ENCODE assay signal across 17 cellular contexts in the genomic region with DNA sequence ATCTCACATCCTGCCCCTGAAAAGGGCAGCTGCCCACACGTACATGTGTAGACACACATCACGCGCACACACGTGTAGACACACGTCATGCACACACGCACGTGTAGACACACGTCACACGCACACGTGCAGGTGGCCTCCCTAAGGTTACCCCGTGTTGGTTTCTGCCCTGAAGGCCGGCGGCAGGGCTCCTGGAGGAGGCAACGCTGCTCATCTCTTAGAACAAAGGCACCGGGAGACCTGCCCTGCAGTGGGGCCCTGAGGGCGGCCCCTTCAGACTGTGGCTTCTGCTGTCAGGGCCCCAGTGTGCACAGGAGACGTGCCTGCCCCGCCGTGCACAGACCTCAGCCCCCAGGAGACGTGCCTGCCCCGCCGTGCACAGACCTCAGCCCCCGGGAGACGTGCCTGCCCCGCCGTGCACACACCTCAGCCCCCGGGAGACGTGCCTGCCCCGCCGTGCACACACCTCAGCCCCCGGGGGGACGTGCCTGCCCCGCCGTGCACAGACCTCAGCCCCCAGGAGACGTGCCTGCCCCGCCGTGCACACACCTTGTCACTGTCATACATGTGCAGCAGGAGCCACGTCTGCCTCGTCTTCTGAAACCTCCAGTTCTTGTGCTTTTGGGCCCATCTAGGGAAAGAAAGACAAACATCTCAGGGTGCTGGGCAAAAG. TPM values are rescaled to one million over a fixed set of nuclear protein-coding genes. Genes with fewer than 3 reads are reported as not detected.
DNase-seq lines count a peak whose midpoint lies in the region; FAIRE-seq and TF ChIP-seq lines count a peak whose summit lies in the region.
"Had no signal": no experiment of that assay in that cellular context is flagged by ENCODE, and none has a peak within 500 bp of the region (broad histone marks: within the 10 kb centered on the region; RNA-seq: fewer than 3 reads in every experiment).

No MANE protein-coding gene starts in this region.

- TF ChIP-seq POLR2A in GM12892 (IDR thresholded peaks at IDR 0.05; ENCODE audit: low read depth, low read length) = no peak

- no peaks in the 10 kb centered on the region for H3K9me2 ChIP-seq in SU-DHL-6 (replicated peaks; ENCODE audit: insufficient read depth, low read length)

- H3K36me3 Mint-ChIP-seq in activated naive CD4-positive, alpha-beta T cell treated with anti-CD3 and anti-CD28 coated beads, Interleukin-2, amount 10 ng/mL, durations not matched to agents 7 days and 5 days = no peaks in the 10 kb centered on the region

- no peaks in the 10 kb centered on the region for H3K9me3 Mint-ChIP-seq in activated naive CD4-positive, alpha-beta T cell treated with anti-CD3 and anti-CD28 coated beads, Interleukin-2, amount 10 ng/mL, durations not matched to agents 7 days and 5 days
- H3K9me3 Mint-ChIP-seq: activated T-helper 2 cell treated with anti-CD3 and anti-CD28 coated beads, Interferon-gamma antibody, Interleukin-2, Interleukin-4, amounts not matched to agents 10 μg/mL and 5 μg/mL and 100 μg/mL, durations not matched to agents 14 hours and 24 hours and 36 hours; CD14-positive monocyte had no signal

- H3K4me3 Mint-ChIP-seq in activated naive CD4-positive, alpha-beta T cell treated with anti-CD3 and anti-CD28 coated beads, Interleukin-2, amount 10 ng/mL, durations not matched to agents 7 days and 5 days = no peak overlapping the region
- H3K4me3 Mint-ChIP-seq: CD14-positive monocyte had no signal

- CTCF ChIA-PET in HEK293 (lab: Yijun Ruan, JAX) = no interaction called here
- CTCF ChIA-PET in activated naive CD4-positive, alpha-beta T cell treated with anti-CD3 and anti-CD28 coated beads, Interleukin-2, amount 10 ng/mL, durations not matched to agents 7 days and 5 days (lab: Charles Lee) = no interaction called here

- H3K27me3 ChIP-seq in SU-DHL-6 (ENCODE audit: low read length) (no peaks in the 10 kb centered on the region), trophoblast cell (ENCODE audit: insufficient read depth, low read length) (no peaks in the 10 kb centered on the region)
- H3K27me3 ChIP-seq: ovary, sigmoid colon, testis had no signal

- H3K9me3 ChIP-seq in HEK293 (ENCODE audit: control insufficient read depth, insufficient read depth, low read depth, low read length) = no peaks in the 10 kb centered on the region
- no peaks in the 10 kb centered on the region for H3K9me3 ChIP-seq in SU-DHL-6 (ENCODE audit: insufficient read depth, low read length)
- peaks cover 2% of the 10 kb centered on the region for H3K9me3 ChIP-seq in trophoblast cell (ENCODE audit: insufficient read depth, low read depth, low read length)
- H3K9me3 ChIP-seq: HAP-1, ovary, sigmoid colon, testis had no signal

- H4K8ac ChIP-seq in trophoblast cell (ENCODE audit: low read depth, low read length) = no peak overlapping the region

- peak overlapping the region; percentile 46 for H3K4me2 ChIP-seq in SU-DHL-6 (ENCODE audit: low read depth, low read length, poor library complexity, severe bottlenecking)
- H3K4me2 ChIP-seq in trophoblast cell (ENCODE audit: low read length) = no peak overlapping the region

- peak; percentile 83 for FAIRE-seq in GM12892 (lab: Jason Lieb, UNC)

- H3K18ac ChIP-seq in trophoblast cell (ENCODE audit: low read length) = no peak overlapping the region

- no peak overlapping the region for H3K23ac ChIP-seq in trophoblast cell (ENCODE audit: low read length)

- H3K4me1 Mint-ChIP-seq in activated naive CD4-positive, alpha-beta T cell treated with anti-CD3 and anti-CD28 coated beads, Interleukin-2, amount 10 ng/mL, durations not matched to agents 7 days and 5 days = no peaks in the 10 kb centered on the region

- H3K4me1 ChIP-seq in HEK293 (ENCODE audit: control insufficient read depth, insufficient read depth, low read length) (no peaks in the 10 kb centered on the region), trophoblast cell (ENCODE audit: control insufficient read depth in 1 of 2, insufficient read depth in 2 of 2, low read length in 2 of 2) (peaks cover 4 to 8% of the 10 kb centered on the region in 2 experiments)
- H3K4me1 ChIP-seq: HAP-1, sigmoid colon, testis had no signal

- DNase-seq in GM12892 (ENCODE audit: insufficient read length) = no peak
- peak; percentile 58 to 84 for DNase-seq in trophoblast cell
- DNase-seq in islet precursor cell = no peak
- no peak for DNase-seq in caudate nucleus (lab: John Stamatoyannopoulos, UW)
- no peak for DNase-seq in activated naive CD4-positive, alpha-beta T cell treated with anti-CD3 and anti-CD28 coated beads, Interleukin-2, amount 10 ng/mL, durations not matched to agents 7 days and 5 days
- DNase-seq: activated CD8-positive, alpha-beta memory T cell treated with anti-CD3 and anti-CD28 coated beads for 24 hours; cerebellar nuclear complex; KBM-7; NCI-H1092 treated with DMSO at 0.1 percent for 48 hours; sigmoid colon; testis had no signal

- H3K14ac ChIP-seq in trophoblast cell (ENCODE audit: low read length) = no peak overlapping the region

- H3K27ac Mint-ChIP-seq in activated naive CD4-positive, alpha-beta T cell treated with anti-CD3 and anti-CD28 coated beads, Interleukin-2, amount 10 ng/mL, durations not matched to agents 7 days and 5 days = no peak overlapping the region
- H3K27ac Mint-ChIP-seq: activated T-helper 2 cell treated with anti-CD3 and anti-CD28 coated beads, Interferon-gamma antibody, Interleukin-2, Interleukin-4, amounts not matched to agents 10 μg/mL and 5 μg/mL and 100 μg/mL, durations not matched to agents 14 hours and 24 hours and 36 hours had no signal

- peaks cover 0 to 11% of the 10 kb centered on the region in 2 experiments; a peak in 1 of 3 replicates for H3K36me3 ChIP-seq in HEK293 (ENCODE audit: control insufficient read depth in 2 of 2, insufficient read depth in 1 of 2, low read length in 2 of 2)
- no peaks in the 10 kb centered on the region for H3K36me3 ChIP-seq in SU-DHL-6 (ENCODE audit: low read length)
- H3K36me3 ChIP-seq in trophoblast cell (ENCODE audit: control insufficient read depth in 1 of 2, insufficient read depth in 2 of 2, low read length in 2 of 2) = peaks cover 4 to 12% of the 10 kb centered on the region in 2 experiments
- H3K36me3 ChIP-seq: HAP-1, ovary had no signal

- H2AFZ ChIP-seq in SU-DHL-6 (ENCODE audit: low read depth, low read length, severe bottlenecking) (no peak overlapping the region), trophoblast cell (ENCODE audit: insufficient read depth, low read length, poor library complexity) (no peak overlapping the region)

- H2BK5ac ChIP-seq in trophoblast cell (ENCODE audit: low read depth, low read length, poor library complexity) = no peak overlapping the region

- H3K27ac ChIP-seq in HEK293 (ENCODE audit: extremely low read depth, low read depth, low read length) = no peak overlapping the region
- H3K27ac ChIP-seq in SU-DHL-6 (ENCODE audit: low read depth, low read length) = peak overlapping the region; percentile 91
- no peak overlapping the region for H3K27ac ChIP-seq in trophoblast cell (ENCODE audit: low read depth, low read length)
- H3K27ac ChIP-seq in caudate nucleus (ENCODE audit: low read depth, low read length) = no peak overlapping the region
- H3K27ac ChIP-seq: ovary, sigmoid colon, testis had no signal

- peak overlapping the region; percentile 25 for H4K91ac ChIP-seq in trophoblast cell (ENCODE audit: low read depth, low read length)

- H3K9ac ChIP-seq in SU-DHL-6 (ENCODE audit: low read length) = peak overlapping the region; percentile 41; the same call in 1 of the 2 replicates
- no peak overlapping the region for H3K9ac ChIP-seq in trophoblast cell (ENCODE audit: low read length)

- H4K20me1 ChIP-seq in SU-DHL-6 (ENCODE audit: low read depth, low read length) = no peaks in the 10 kb centered on the region

- H3K79me2 ChIP-seq in SU-DHL-6 (ENCODE audit: insufficient read depth, low read length) (no peaks in the 10 kb centered on the region), trophoblast cell (ENCODE audit: control insufficient read depth, insufficient read depth, low read length, poor library complexity) (no peaks in the 10 kb centered on the region)

- no peak overlapping the region for H4K12ac ChIP-seq in trophoblast cell (ENCODE audit: low read depth, low read length)

- no peak overlapping the region for H2AK5ac ChIP-seq in trophoblast cell (ENCODE audit: low read length)

- no peak overlapping the region for H3K4ac ChIP-seq in trophoblast cell (ENCODE audit: low read depth, low read length)

- no peak overlapping the region for H3K4me3 ChIP-seq in HEK293 (ENCODE audit: low read depth, low read length)
- no peak overlapping the region for H3K4me3 ChIP-seq in SU-DHL-6 (ENCODE audit: insufficient read depth, low read length, poor library complexity, severe bottlenecking)
- no peak overlapping the region for H3K4me3 ChIP-seq in trophoblast cell (ENCODE audit: low read depth, low read length)
- H3K4me3 ChIP-seq: HAP-1, ovary, sigmoid colon, testis had no signal

- no CpG with 5 or more reads among the region's 39 CpGs for WGBS in trophoblast cell (ENCODE audit: extremely low coverage, insufficient coverage, insufficient read length)

- H2BK12ac ChIP-seq in trophoblast cell (ENCODE audit: low read length) = no peak overlapping the region

- H3F3A ChIP-seq in SU-DHL-6 (ENCODE audit: insufficient read depth) = peaks cover 26% of the 10 kb centered on the region

- no peaks in the 10 kb centered on the region for H3K27me3 Mint-ChIP-seq in activated naive CD4-positive, alpha-beta T cell treated with anti-CD3 and anti-CD28 coated beads, Interleukin-2, amount 10 ng/mL, durations not matched to agents 7 days and 5 days

- no peaks in the 10 kb centered on the region for H3K79me1 ChIP-seq in trophoblast cell (ENCODE audit: low read length)

- TF ChIP-seq CTCF in HEK293 (tag by site-specific recombination; IDR thresholded peaks at IDR 0.05) (no peak), SU-DHL-6 (IDR thresholded peaks at IDR 0.05; ENCODE audit: insufficient read depth, low read length, poor library complexity, severe bottlenecking) (no peak)

- POLR2A ChIA-PET in HEK293 (lab: Yijun Ruan, JAX) = no interaction called here

- no peak overlapping the region for H2BK120ac ChIP-seq in trophoblast cell (ENCODE audit: insufficient read depth, low read length, poor library complexity)

TF ChIP-seq in HEK293, 187 proteins besides CTCF, POLR2A, EP300 and RAD21 (continues in another document):
- TF ChIP-seq ZFP37 (tag by site-specific recombination; IDR thresholded peaks at IDR 0.05) = no peak
- no peak for TF ChIP-seq ZNF169 (tag by site-specific recombination; IDR thresholded peaks at IDR 0.05)

RNA-seq across cellular contexts. Expression of a gene that starts 17.1 kb away (rescaled TPM):
- polyA plus RNA-seq in GM12892 (2012; ENCODE audit: missing spikeins) = not detected
- polyA plus RNA-seq in trophoblast cell (2013) = 0.01 TPM in 1 of 2 replicates, not detected in the other
- polyA plus RNA-seq: CD14-positive monocyte had no signal

RNA-seq across cellular contexts. Expression of a gene that starts 24.7 kb away (rescaled TPM):
- polyA plus RNA-seq in GM12892 (2012; ENCODE audit: missing spikeins) = 10.9 TPM
- 8.3 and 8.4 TPM in 2 replicates for polyA plus RNA-seq in trophoblast cell (2013)

RNA-seq across cellular contexts. Expression of a gene that starts 44.3 kb away (rescaled TPM):
- 4.1 TPM for polyA plus RNA-seq in GM12892 (2012; ENCODE audit: missing spikeins)
- 5.6 and 6.0 TPM in 2 replicates for polyA plus RNA-seq in trophoblast cell (2013)

RNA-seq across cellular contexts. Expression of a gene that starts 45.6 kb away (rescaled TPM):
- 5.8 TPM for polyA plus RNA-seq in GM12892 (2012; ENCODE audit: missing spikeins)
- 1.0 and 1.4 TPM in 2 replicates for polyA plus RNA-seq in trophoblast cell (2013)

Comparison
In these comparisons a context has a peak if more than half of its experiments do, and no peak if none do; other contexts are left out.
1. DNase-seq: peak in trophoblast cell (2 of 2); none in GM12892 (single experiment), islet precursor cell (single experiment), caudate nucleus (0 of 61) and activated naive CD4-positive, alpha-beta T cell treated with anti-CD3 and anti-CD28 coated beads, Interleukin-2, amount 10 ng/mL, durations not matched to agents 7 days and 5 days (single experiment).